13 cellular contexts compared by ENCODE assay signal in genomic region chr2:29578084-29578598, GRCh38.
DNase-seq lines count a peak whose midpoint lies in the region; TF ChIP-seq lines count a peak whose summit lies in the region.
"Had no signal": no experiment of that assay in that cellular context is flagged by ENCODE, and none has a peak within 500 bp of the region (broad histone marks: within the 10 kb centered on the region; RNA-seq: fewer than 3 reads in every experiment).

No MANE protein-coding gene starts in this region.

- H4K20me1 ChIP-seq in Karpas-422 (ENCODE audit: insufficient read depth, low read depth, low read length) = no peaks in the 10 kb centered on the region
- H4K20me1 ChIP-seq: BLaER1 treated with 17β-estradiol and CSF1 and Interleukin-3, amounts not matched to agents 10 nM and 100 nM had no signal

- DNase-seq in Karpas-422 = peak; percentile 62
- peak; percentile 32 for DNase-seq in NT2/D1 (ENCODE audit: low read depth, low spot score)
- DNase-seq in coronary artery (ENCODE audit: low spot score) = peak; percentile 11
- no peak for DNase-seq in NCI-H2029 treated with DMSO at 0.1 percent for 48 hours (lab: John Stamatoyannopoulos, UW)
- DNase-seq in effector memory CD4-positive, alpha-beta T cell = no peak
- no peak for DNase-seq in foreskin fibroblast
- DNase-seq: Calu3; CD8-positive, alpha-beta T cell; DMS79 treated with DMSO at 0.1 percent for 48 hours; GF-D8; HFFc6 had no signal

- TF ChIP-seq CTCF in coronary artery (IDR thresholded peaks at IDR 0.05) = no peak
- TF ChIP-seq CTCF in foreskin fibroblast (IDR thresholded peaks at IDR 0.05; ENCODE audit: low read depth, low read length) = no peak

- no peaks in the 10 kb centered on the region for H3K79me2 ChIP-seq in Karpas-422 (ENCODE audit: low read length)

- H3K27ac ChIP-seq in Karpas-422 (ENCODE audit: low read length) (peak overlapping the region; percentile 87), coronary artery (no peak overlapping the region)
- no peak overlapping the region for H3K27ac ChIP-seq in effector memory CD4-positive, alpha-beta T cell (ENCODE audit: insufficient read depth, low read length, poor library complexity, severe bottlenecking)
- H3K27ac ChIP-seq: BLaER1 treated with 17β-estradiol and CSF1 and Interleukin-3, amounts not matched to agents 10 nM and 100 nM; HL-60 had no signal

- peaks cover 78% of the 10 kb centered on the region for H3K4me1 ChIP-seq in Karpas-422 (ENCODE audit: low read length)
- peaks cover 2% of the 10 kb centered on the region for H3K4me1 ChIP-seq in NT2/D1 (ENCODE audit: insufficient read depth, insufficient read length)
- no peaks in the 10 kb centered on the region for H3K4me1 ChIP-seq in effector memory CD4-positive, alpha-beta T cell (ENCODE audit: control insufficient read depth, insufficient read depth, low read length, poor library complexity, severe bottlenecking)

- no peaks in the 10 kb centered on the region for H3K9me2 ChIP-seq in Karpas-422 (replicated peaks; ENCODE audit: insufficient read depth, low read length)

- H3K9ac ChIP-seq in Karpas-422 (ENCODE audit: low read length) (peak overlapping the region; percentile 46), NT2/D1 (ENCODE audit: insufficient read length, low read depth) (no peak overlapping the region)
- H3K9ac ChIP-seq: BLaER1 treated with 17β-estradiol and CSF1 and Interleukin-3, amounts not matched to agents 10 nM and 100 nM had no signal

- H3K4me3 ChIP-seq in Karpas-422 (ENCODE audit: low read length) (peak overlapping the region; percentile 47; the same call in 1 of the 2 replicates), NT2/D1 (ENCODE audit: insufficient read length, low read depth) (no peak overlapping the region), coronary artery (no peak overlapping the region), foreskin fibroblast (ENCODE audit: low read depth in 1 of 2, low read length in 2 of 2) (no peak overlapping the region)
- H3K4me3 ChIP-seq in effector memory CD4-positive, alpha-beta T cell (ENCODE audit: insufficient read depth, low read depth, low read length, poor library complexity, severe bottlenecking) = no peak overlapping the region
- H3K4me3 ChIP-seq: BLaER1 treated with 17β-estradiol and CSF1 and Interleukin-3, amounts not matched to agents 10 nM and 100 nM had no signal

- H2AFZ ChIP-seq in Karpas-422 (ENCODE audit: low read length) = no peak overlapping the region

- H3K27me3 ChIP-seq in Karpas-422 (ENCODE audit: low read length) (no peaks in the 10 kb centered on the region), NT2/D1 (ENCODE audit: insufficient read depth, insufficient read length) (no peaks in the 10 kb centered on the region)
- H3K27me3 ChIP-seq in effector memory CD4-positive, alpha-beta T cell (replicated peaks; ENCODE audit: control insufficient read depth, insufficient read depth, low read length, poor library complexity, severe bottlenecking) = no peaks in the 10 kb centered on the region
- H3K27me3 ChIP-seq: BLaER1 treated with 17β-estradiol and CSF1 and Interleukin-3, amounts not matched to agents 10 nM and 100 nM had no signal

- H3K9me3 ChIP-seq in Karpas-422 (ENCODE audit: low read length) (no peaks in the 10 kb centered on the region), NT2/D1 (ENCODE audit: insufficient read depth, low read length) (no peaks in the 10 kb centered on the region)
- no peaks in the 10 kb centered on the region for H3K9me3 ChIP-seq in effector memory CD4-positive, alpha-beta T cell (ENCODE audit: control insufficient read depth, low read length)
- H3K9me3 ChIP-seq: BLaER1 treated with 17β-estradiol and CSF1 and Interleukin-3, amounts not matched to agents 10 nM and 100 nM had no signal

- H3K36me3 ChIP-seq in Karpas-422 (ENCODE audit: insufficient read depth, low read length) = no peaks in the 10 kb centered on the region
- H3K36me3 ChIP-seq in NT2/D1 (ENCODE audit: insufficient read depth, insufficient read length, low read length) = no peaks in the 10 kb centered on the region
- no peaks in the 10 kb centered on the region for H3K36me3 ChIP-seq in effector memory CD4-positive, alpha-beta T cell (ENCODE audit: control insufficient read depth, insufficient read depth, low read length)
- H3K36me3 ChIP-seq: BLaER1 treated with 17β-estradiol and CSF1 and Interleukin-3, amounts not matched to agents 10 nM and 100 nM had no signal

- peak overlapping the region; percentile 67 for H3K4me2 ChIP-seq in Karpas-422 (ENCODE audit: low read depth, low read length, poor library complexity, severe bottlenecking)
- H3K4me2 ChIP-seq: BLaER1 treated with 17β-estradiol and CSF1 and Interleukin-3, amounts not matched to agents 10 nM and 100 nM had no signal

Comparison
In these comparisons a context has a peak if more than half of its experiments do, and no peak if none do; other contexts are left out.
1. DNase-seq: peak in Karpas-422 (single experiment), NT2/D1 (single experiment) and coronary artery (single experiment); none in NCI-H2029 treated with DMSO at 0.1 percent for 48 hours (single experiment), effector memory CD4-positive, alpha-beta T cell (0 of 3) and foreskin fibroblast (0 of 2).